In the genomic region with DNA sequence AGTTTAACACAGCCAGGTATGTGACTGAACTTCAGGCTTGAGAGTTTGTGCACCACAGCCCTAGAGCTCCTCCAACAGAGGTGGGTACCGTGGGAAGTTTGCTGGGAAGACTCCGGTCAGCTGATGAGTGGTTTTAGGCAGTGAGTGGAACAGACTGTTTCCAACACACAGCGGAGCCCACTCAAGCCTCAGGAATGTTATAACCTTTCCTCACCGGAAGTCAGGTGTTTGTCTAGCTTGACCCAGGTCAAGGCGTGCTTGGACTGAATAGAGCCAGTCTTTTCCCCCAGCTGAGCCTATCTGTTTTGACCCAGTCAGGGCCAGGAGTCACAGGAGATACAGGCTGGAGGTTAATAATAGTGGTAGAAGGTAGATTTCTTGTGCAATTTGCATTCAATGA, we compare ENCODE assay signal across 1 cellular context.
TF ChIP-seq lines count a peak whose summit lies in the region.

No MANE protein-coding gene starts in this region.

TF ChIP-seq in HepG2, 621 proteins besides CTCF, POLR2A, EP300 and RAD21 (continued from another document and continues in another):
- TF ChIP-seq, protein P1, sequence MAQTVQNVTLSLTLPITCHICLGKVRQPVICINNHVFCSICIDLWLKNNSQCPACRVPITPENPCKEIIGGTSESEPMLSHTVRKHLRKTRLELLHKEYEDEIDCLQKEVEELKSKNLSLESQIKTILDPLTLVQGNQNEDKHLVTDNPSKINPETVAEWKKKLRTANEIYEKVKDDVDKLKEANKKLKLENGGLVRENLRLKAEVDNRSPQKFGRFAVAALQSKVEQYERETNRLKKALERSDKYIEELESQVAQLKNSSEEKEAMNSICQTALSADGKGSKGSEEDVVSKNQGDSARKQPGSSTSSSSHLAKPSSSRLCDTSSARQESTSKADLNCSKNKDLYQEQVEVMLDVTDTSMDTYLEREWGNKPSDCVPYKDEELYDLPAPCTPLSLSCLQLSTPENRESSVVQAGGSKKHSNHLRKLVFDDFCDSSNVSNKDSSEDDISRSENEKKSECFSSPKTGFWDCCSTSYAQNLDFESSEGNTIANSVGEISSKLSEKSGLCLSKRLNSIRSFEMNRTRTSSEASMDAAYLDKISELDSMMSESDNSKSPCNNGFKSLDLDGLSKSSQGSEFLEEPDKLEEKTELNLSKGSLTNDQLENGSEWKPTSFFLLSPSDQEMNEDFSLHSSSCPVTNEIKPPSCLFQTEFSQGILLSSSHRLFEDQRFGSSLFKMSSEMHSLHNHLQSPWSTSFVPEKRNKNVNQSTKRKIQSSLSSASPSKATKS (CRISPR knock-in tag; IDR thresholded peaks at IDR 0.05), result 0 out of 2 replicates have a peak, but pooled peaks have one; percentile 61
- TF ChIP-seq TP53 (CRISPR knock-in tag; conservative IDR thresholded peaks at IDR 0.05), result no peak
- no peak for TF ChIP-seq XRCC5 (optimal IDR thresholded peaks at IDR 0.05; ENCODE audit: low read length)
- TF ChIP-seq, protein P2, sequence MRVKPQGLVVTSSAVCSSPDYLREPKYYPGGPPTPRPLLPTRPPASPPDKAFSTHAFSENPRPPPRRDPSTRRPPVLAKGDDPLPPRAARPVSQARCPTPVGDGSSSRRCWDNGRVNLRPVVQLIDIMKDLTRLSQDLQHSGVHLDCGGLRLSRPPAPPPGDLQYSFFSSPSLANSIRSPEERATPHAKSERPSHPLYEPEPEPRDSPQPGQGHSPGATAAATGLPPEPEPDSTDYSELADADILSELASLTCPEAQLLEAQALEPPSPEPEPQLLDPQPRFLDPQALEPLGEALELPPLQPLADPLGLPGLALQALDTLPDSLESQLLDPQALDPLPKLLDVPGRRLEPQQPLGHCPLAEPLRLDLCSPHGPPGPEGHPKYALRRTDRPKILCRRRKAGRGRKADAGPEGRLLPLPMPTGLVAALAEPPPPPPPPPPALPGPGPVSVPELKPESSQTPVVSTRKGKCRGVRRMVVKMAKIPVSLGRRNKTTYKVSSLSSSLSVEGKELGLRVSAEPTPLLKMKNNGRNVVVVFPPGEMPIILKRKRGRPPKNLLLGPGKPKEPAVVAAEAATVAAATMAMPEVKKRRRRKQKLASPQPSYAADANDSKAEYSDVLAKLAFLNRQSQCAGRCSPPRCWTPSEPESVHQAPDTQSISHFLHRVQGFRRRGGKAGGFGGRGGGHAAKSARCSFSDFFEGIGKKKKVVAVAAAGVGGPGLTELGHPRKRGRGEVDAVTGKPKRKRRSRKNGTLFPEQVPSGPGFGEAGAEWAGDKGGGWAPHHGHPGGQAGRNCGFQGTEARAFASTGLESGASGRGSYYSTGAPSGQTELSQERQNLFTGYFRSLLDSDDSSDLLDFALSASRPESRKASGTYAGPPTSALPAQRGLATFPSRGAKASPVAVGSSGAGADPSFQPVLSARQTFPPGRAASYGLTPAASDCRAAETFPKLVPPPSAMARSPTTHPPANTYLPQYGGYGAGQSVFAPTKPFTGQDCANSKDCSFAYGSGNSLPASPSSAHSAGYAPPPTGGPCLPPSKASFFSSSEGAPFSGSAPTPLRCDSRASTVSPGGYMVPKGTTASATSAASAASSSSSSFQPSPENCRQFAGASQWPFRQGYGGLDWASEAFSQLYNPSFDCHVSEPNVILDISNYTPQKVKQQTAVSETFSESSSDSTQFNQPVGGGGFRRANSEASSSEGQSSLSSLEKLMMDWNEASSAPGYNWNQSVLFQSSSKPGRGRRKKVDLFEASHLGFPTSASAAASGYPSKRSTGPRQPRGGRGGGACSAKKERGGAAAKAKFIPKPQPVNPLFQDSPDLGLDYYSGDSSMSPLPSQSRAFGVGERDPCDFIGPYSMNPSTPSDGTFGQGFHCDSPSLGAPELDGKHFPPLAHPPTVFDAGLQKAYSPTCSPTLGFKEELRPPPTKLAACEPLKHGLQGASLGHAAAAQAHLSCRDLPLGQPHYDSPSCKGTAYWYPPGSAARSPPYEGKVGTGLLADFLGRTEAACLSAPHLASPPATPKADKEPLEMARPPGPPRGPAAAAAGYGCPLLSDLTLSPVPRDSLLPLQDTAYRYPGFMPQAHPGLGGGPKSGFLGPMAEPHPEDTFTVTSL (CRISPR knock-in tag; IDR thresholded peaks at IDR 0.05; ENCODE audit: borderline replicate concordance), result peak; percentile 92
- no peak for TF ChIP-seq HMG20B (CRISPR knock-in tag; conservative IDR thresholded peaks at IDR 0.05)
- peak; percentile 85 for TF ChIP-seq NR2C2 (CRISPR knock-in tag; IDR thresholded peaks at IDR 0.05; ENCODE audit: borderline replicate concordance)
- peak; percentile 94 for TF ChIP-seq ERF (CRISPR knock-in tag; IDR thresholded peaks at IDR 0.05)
- peak; percentile 27; the same call in 1 of the 2 replicates for TF ChIP-seq SMC3 (IDR thresholded peaks at IDR 0.05; ENCODE audit: low read length)
- TF ChIP-seq, protein P3, sequence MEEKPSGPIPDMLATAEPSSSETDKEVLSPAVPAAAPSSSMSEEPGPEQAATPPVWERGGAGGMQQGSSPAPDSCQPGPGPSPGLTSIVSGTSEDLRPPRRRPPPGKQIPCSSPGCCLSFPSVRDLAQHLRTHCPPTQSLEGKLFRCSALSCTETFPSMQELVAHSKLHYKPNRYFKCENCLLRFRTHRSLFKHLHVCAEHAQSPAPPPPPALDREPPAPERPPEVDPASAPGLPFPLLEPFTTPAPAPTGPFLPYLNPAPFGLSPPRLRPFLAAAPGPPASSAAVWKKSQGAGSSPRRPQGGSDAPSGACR (CRISPR knock-in tag; IDR thresholded peaks at IDR 0.05), result 0 out of 2 replicates have a peak, but pooled peaks have one; percentile 51
- peak; percentile 73; the same call in 1 of the 2 replicates for TF ChIP-seq ZFP82 (CRISPR knock-in tag; IDR thresholded peaks at IDR 0.05; ENCODE audit: borderline replicate concordance)
- TF ChIP-seq, protein P4, sequence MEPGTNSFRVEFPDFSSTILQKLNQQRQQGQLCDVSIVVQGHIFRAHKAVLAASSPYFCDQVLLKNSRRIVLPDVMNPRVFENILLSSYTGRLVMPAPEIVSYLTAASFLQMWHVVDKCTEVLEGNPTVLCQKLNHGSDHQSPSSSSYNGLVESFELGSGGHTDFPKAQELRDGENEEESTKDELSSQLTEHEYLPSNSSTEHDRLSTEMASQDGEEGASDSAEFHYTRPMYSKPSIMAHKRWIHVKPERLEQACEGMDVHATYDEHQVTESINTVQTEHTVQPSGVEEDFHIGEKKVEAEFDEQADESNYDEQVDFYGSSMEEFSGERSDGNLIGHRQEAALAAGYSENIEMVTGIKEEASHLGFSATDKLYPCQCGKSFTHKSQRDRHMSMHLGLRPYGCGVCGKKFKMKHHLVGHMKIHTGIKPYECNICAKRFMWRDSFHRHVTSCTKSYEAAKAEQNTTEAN (CRISPR knock-in tag; conservative IDR thresholded peaks at IDR 0.05), result no peak
- TF ChIP-seq KDM4B (CRISPR knock-in tag; IDR thresholded peaks at IDR 0.05), result 0 out of 2 replicates have a peak, but pooled peaks have one; percentile 38
- TF ChIP-seq, protein P5, sequence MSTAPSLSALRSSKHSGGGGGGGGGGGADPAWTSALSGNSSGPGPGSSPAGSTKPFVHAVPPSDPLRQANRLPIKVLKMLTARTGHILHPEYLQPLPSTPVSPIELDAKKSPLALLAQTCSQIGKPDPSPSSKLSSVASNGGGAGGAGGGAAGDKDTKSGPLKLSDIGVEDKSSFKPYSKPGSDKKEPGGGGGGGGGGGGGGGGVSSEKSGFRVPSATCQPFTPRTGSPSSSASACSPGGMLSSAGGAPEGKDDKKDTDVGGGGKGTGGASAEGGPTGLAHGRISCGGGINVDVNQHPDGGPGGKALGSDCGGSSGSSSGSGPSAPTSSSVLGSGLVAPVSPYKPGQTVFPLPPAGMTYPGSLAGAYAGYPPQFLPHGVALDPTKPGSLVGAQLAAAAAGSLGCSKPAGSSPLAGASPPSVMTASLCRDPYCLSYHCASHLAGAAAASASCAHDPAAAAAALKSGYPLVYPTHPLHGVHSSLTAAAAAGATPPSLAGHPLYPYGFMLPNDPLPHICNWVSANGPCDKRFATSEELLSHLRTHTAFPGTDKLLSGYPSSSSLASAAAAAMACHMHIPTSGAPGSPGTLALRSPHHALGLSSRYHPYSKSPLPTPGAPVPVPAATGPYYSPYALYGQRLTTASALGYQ (CRISPR knock-in tag; IDR thresholded peaks at IDR 0.05), result peak; percentile 73
- no peak for TF ChIP-seq ZNF121 (CRISPR knock-in tag; IDR thresholded peaks at IDR 0.05)
- TF ChIP-seq MXD4 (CRISPR knock-in tag; IDR thresholded peaks at IDR 0.05), result peak; percentile 36; the same call in 1 of the 2 replicates
- TF ChIP-seq ZNF768 (CRISPR knock-in tag; IDR thresholded peaks at IDR 0.05), result peak; percentile 41; the same call in 1 of the 2 replicates
- 0 out of 2 replicates have a peak, but pooled peaks have one; percentile 62 for TF ChIP-seq ARID2 (CRISPR knock-in tag; IDR thresholded peaks at IDR 0.05; ENCODE audit: borderline replicate concordance)
- TF ChIP-seq, protein P6, sequence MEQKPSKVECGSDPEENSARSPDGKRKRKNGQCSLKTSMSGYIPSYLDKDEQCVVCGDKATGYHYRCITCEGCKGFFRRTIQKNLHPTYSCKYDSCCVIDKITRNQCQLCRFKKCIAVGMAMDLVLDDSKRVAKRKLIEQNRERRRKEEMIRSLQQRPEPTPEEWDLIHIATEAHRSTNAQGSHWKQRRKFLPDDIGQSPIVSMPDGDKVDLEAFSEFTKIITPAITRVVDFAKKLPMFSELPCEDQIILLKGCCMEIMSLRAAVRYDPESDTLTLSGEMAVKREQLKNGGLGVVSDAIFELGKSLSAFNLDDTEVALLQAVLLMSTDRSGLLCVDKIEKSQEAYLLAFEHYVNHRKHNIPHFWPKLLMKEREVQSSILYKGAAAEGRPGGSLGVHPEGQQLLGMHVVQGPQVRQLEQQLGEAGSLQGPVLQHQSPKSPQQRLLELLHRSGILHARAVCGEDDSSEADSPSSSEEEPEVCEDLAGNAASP (CRISPR knock-in tag; IDR thresholded peaks at IDR 0.05; ENCODE audit: borderline replicate concordance), result peak; percentile 95
- TF ChIP-seq, protein P7, sequence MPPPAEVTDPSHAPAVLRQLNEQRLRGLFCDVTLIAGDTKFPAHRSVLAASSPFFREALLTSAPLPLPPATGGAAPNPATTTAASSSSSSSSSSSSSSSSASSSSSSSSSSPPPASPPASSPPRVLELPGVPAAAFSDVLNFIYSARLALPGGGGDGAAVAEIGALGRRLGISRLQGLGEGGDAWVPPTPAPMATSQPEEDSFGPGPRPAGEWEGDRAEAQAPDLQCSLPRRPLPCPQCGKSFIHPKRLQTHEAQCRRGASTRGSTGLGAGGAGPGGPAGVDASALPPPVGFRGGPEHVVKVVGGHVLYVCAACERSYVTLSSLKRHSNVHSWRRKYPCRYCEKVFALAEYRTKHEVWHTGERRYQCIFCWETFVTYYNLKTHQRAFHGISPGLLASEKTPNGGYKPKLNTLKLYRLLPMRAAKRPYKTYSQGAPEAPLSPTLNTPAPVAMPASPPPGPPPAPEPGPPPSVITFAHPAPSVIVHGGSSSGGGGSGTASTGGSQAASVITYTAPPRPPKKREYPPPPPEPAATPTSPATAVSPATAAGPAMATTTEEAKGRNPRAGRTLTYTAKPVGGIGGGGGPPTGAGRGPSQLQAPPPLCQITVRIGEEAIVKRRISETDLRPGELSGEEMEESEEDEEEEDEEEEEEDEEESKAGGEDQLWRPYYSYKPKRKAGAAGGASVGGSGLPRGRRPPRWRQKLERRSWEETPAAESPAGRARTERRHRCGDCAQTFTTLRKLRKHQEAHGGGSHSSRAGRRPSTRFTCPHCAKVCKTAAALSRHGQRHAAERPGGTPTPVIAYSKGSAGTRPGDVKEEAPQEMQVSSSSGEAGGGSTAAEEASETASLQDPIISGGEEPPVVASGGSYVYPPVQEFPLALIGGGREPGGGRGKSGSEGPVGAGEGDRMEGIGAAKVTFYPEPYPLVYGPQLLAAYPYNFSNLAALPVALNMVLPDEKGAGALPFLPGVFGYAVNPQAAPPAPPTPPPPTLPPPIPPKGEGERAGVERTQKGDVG (CRISPR knock-in tag; IDR thresholded peaks at IDR 0.05; ENCODE audit: borderline replicate concordance), result peak; percentile 83; the same call in 1 of the 2 replicates
- TF ChIP-seq TBL1XR1 (IDR thresholded peaks at IDR 0.05; ENCODE audit: borderline replicate concordance, low read length, partially characterized antibody), result peak; percentile 68
- TF ChIP-seq NR2F1 (CRISPR knock-in tag; IDR thresholded peaks at IDR 0.05), result peak; percentile 94 to 98
- TF ChIP-seq ZNF143 (CRISPR knock-in tag; IDR thresholded peaks at IDR 0.05), result peak; percentile 26; the same call in 1 of the 2 replicates
- TF ChIP-seq NFKBIZ (CRISPR knock-in tag; IDR thresholded peaks at IDR 0.05), result peak; percentile 25; the same call in 1 of the 2 replicates
- TF ChIP-seq ZNF556 (CRISPR knock-in tag; IDR thresholded peaks at IDR 0.05; ENCODE audit: borderline replicate concordance), result peak; percentile 49; the same call in 1 of the 2 replicates
- TF ChIP-seq GFI1 (CRISPR knock-in tag; IDR thresholded peaks at IDR 0.05; ENCODE audit: borderline replicate concordance), result peak; percentile 82
- TF ChIP-seq HNF4A (CRISPR knock-in tag; IDR thresholded peaks at IDR 0.05), result peak; percentile 81
- TF ChIP-seq ZNF510 (CRISPR knock-in tag; IDR thresholded peaks at IDR 0.05; ENCODE audit: low read depth), result 0 out of 2 replicates have a peak, but pooled peaks have one; percentile 41
- TF ChIP-seq STAT5B (CRISPR knock-in tag; IDR thresholded peaks at IDR 0.05), result 0 out of 2 replicates have a peak, but pooled peaks have one; percentile 46
- TF ChIP-seq RCOR2 (CRISPR knock-in tag; IDR thresholded peaks at IDR 0.05), result peak; percentile 81
- peak; percentile 89; the same call in 1 of the 2 replicates for TF ChIP-seq BRD4 (CRISPR knock-in tag; IDR thresholded peaks at IDR 0.05)
- TF ChIP-seq STAG1 (CRISPR knock-in tag; IDR thresholded peaks at IDR 0.05), result peak; percentile 30
- 0 out of 2 replicates have a peak, but pooled peaks have one; percentile 50 for TF ChIP-seq ZNF761 (CRISPR knock-in tag; conservative IDR thresholded peaks at IDR 0.05)
- TF ChIP-seq PHF5A (CRISPR knock-in tag; IDR thresholded peaks at IDR 0.05; ENCODE audit: low read depth, unreplicated experiment), result peak; percentile 60
- TF ChIP-seq ZMAT3 (CRISPR knock-in tag; conservative IDR thresholded peaks at IDR 0.05), result 0 out of 2 replicates have a peak, but pooled peaks have one; percentile 33
- TF ChIP-seq ZMYM3 (CRISPR knock-in tag; IDR thresholded peaks at IDR 0.05), result peak; percentile 74; the same call in 1 of the 2 replicates
- peak; percentile 59 for TF ChIP-seq ZSCAN9 (CRISPR knock-in tag; IDR thresholded peaks at IDR 0.05; ENCODE audit: borderline replicate concordance)
- TF ChIP-seq, protein P8, sequence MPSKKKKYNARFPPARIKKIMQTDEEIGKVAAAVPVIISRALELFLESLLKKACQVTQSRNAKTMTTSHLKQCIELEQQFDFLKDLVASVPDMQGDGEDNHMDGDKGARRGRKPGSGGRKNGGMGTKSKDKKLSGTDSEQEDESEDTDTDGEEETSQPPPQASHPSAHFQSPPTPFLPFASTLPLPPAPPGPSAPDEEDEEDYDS (CRISPR knock-in tag; IDR thresholded peaks at IDR 0.05), result peak; percentile 75
- peak; percentile 92 for TF ChIP-seq FOXA3 (CRISPR knock-in tag; IDR thresholded peaks at IDR 0.05)
